In genomic region chr15:77795446-77795845, GRCh38 we compare ENCODE assay signal across 20 cellular contexts.
A peak's percentile ranks its signal among the peaks of the same experiment; 100 is the strongest.
DNase-seq lines count a peak whose midpoint lies in the region; ATAC-seq, FAIRE-seq and TF ChIP-seq lines count a peak whose summit lies in the region.
"Had no signal": no experiment of that assay in that cellular context is flagged by ENCODE, and none has a peak within 500 bp of the region (broad histone marks: within the 10 kb centered on the region; RNA-seq: fewer than 3 reads in every experiment).

No MANE protein-coding gene starts in this region.

- H3K27ac Mint-ChIP-seq in activated T-cell treated with anti-CD3 and anti-CD28 coated beads, Interleukin-2, amount 50 U/mL, for 24 hours, result no peak overlapping the region
- H3K27ac Mint-ChIP-seq: CD8-positive, alpha-beta memory T cell; HFFc6 had no signal

- H3K4me1 ChIP-seq in SK-N-SH (ENCODE audit: control insufficient read depth in 1 of 2, insufficient read depth in 2 of 2, low read depth in 1 of 2, low read length in 1 of 2) (peaks cover 0 to 3% of the 10 kb centered on the region in 2 experiments; a peak in 1 of 4 replicates), HEK293 (ENCODE audit: control insufficient read depth, insufficient read depth, low read length) (no peaks in the 10 kb centered on the region)
- H3K4me1 ChIP-seq: Caco-2 had no signal

- TF ChIP-seq EP300 in SK-N-SH (IDR thresholded peaks at IDR 0.05; ENCODE audit: borderline replicate concordance in 1 of 2, low read depth in 1 of 2, low read length in 1 of 2), result no peak

- H3K9me3 ChIP-seq in SK-N-SH (no peaks in the 10 kb centered on the region), HEK293 (ENCODE audit: control insufficient read depth, insufficient read depth, low read depth, low read length) (no peaks in the 10 kb centered on the region)
- H3K9me3 ChIP-seq: BLaER1, Caco-2 had no signal

- no peaks in the 10 kb centered on the region for H3F3A ChIP-seq in SK-N-SH (replicated peaks; ENCODE audit: insufficient read depth)

- no peaks in the 10 kb centered on the region for H3K79me2 ChIP-seq in SK-N-SH (ENCODE audit: insufficient read depth)

- CTCF ChIA-PET in SK-N-SH (lab: Yijun Ruan, JAX), result no interaction called here
- CTCF ChIA-PET in HEK293 (lab: Yijun Ruan, JAX), result no interaction called here

- H3K9ac ChIP-seq in SK-N-SH, result no peak overlapping the region
- H3K9ac ChIP-seq: BLaER1, GM23248, KMS-11 had no signal

- H3K4me2 ChIP-seq in SK-N-SH, result no peak overlapping the region
- H3K4me2 ChIP-seq: BLaER1, KMS-11 had no signal

- no peak for TF ChIP-seq RAD21 in SK-N-SH (IDR thresholded peaks at IDR 0.05; ENCODE audit: low read length)

- peaks cover 3% of the 10 kb centered on the region for H3K4me1 Mint-ChIP-seq in activated T-cell treated with anti-CD3 and anti-CD28 coated beads, Interleukin-2, amount 50 U/mL, for 24 hours (ENCODE audit: low read depth)

- H3K36me3 ChIP-seq in SK-N-SH (replicated peaks in 1 of 2; ENCODE audit: control insufficient read depth in 1 of 2, insufficient read depth in 2 of 2, low read length in 1 of 2) (no peaks in the 10 kb centered on the region), HEK293 (ENCODE audit: control insufficient read depth in 2 of 2, insufficient read depth in 1 of 2, low read length in 2 of 2) (no peaks in the 10 kb centered on the region), bronchial epithelial cell (ENCODE audit: control insufficient read depth, insufficient read depth, low read length) (no peaks in the 10 kb centered on the region)
- H3K36me3 ChIP-seq: BLaER1 had no signal

- no peaks in the 10 kb centered on the region for H3K36me3 Mint-ChIP-seq in activated T-cell treated with anti-CD3 and anti-CD28 coated beads, Interleukin-2, amount 50 U/mL, for 24 hours (ENCODE audit: low read depth)
- H3K36me3 Mint-ChIP-seq: CD8-positive, alpha-beta memory T cell had no signal

- peak; percentile 55 for FAIRE-seq in bronchial epithelial cell (lab: Jason Lieb, UNC)
- FAIRE-seq: GM18507 had no signal

- H3K27me3 Mint-ChIP-seq in activated T-cell treated with anti-CD3 and anti-CD28 coated beads, Interleukin-2, amount 50 U/mL, for 24 hours, result no peaks in the 10 kb centered on the region

- POLR2A ChIA-PET in SK-N-SH (lab: Yijun Ruan, JAX) (no interaction called here), HEK293 (lab: Yijun Ruan, JAX) (no interaction called here)

- peaks cover 9% of the 10 kb centered on the region; the same call in 1 of the 2 replicates for H3K27me3 ChIP-seq in SK-N-SH (ENCODE audit: insufficient read depth)
- H3K27me3 ChIP-seq in bronchial epithelial cell (ENCODE audit: control insufficient read depth, insufficient read depth, low read length), result no peaks in the 10 kb centered on the region
- H3K27me3 ChIP-seq: BLaER1 had no signal

- no peak overlapping the region for H3K4me3 Mint-ChIP-seq in activated T-cell treated with anti-CD3 and anti-CD28 coated beads, Interleukin-2, amount 50 U/mL, for 24 hours
- H3K4me3 Mint-ChIP-seq: H9, HFFc6 had no signal

- no peaks in the 10 kb centered on the region for H3K9me2 ChIP-seq in SK-N-SH

- DNase-seq in SK-N-SH, result no peak
- DNase-seq in bronchial epithelial cell (ENCODE audit: low read depth), result no peak
- no peak for DNase-seq in activated T-cell treated with anti-CD3 and anti-CD28 coated beads, Interleukin-2, amount 50 U/mL, for 24 hours
- no peak for DNase-seq in activated naive CD4-positive, alpha-beta T cell (lab: John Stamatoyannopoulos, UW)
- DNase-seq: AML-193; Caco-2; CD8-positive, alpha-beta memory T cell; GF-D8; GM23248; H9; HFFc6; IMR-90 had no signal

- no peaks in the 10 kb centered on the region for H4K20me1 ChIP-seq in SK-N-SH (ENCODE audit: insufficient read depth)
- H4K20me1 ChIP-seq: BLaER1 had no signal

- 93% methylated on average over 7 of the region's 10 CpGs for WGBS in SK-N-SH (ENCODE audit: low lambda C conversion rate)

- ATAC-seq in SK-N-SH treated with all-trans-retinoic acid at 6 μM for 48 hours (no peak), HG03439 (IDR thresholded peaks at IDR 0.05; ENCODE audit: unreplicated experiment) (no peak)

- no peak for TF ChIP-seq CTCF in SK-N-SH (IDR thresholded peaks at IDR 0.05)
- TF ChIP-seq CTCF in HEK293 (tag by site-specific recombination; IDR thresholded peaks at IDR 0.05), result no peak
- no peak for TF ChIP-seq CTCF in bronchial epithelial cell (IDR thresholded peaks at IDR 0.05; ENCODE audit: insufficient read depth, low read length, severe bottlenecking)

- H3K9me3 Mint-ChIP-seq in activated T-cell treated with anti-CD3 and anti-CD28 coated beads, Interleukin-2, amount 50 U/mL, for 24 hours, result no peaks in the 10 kb centered on the region
- H3K9me3 Mint-ChIP-seq: CD8-positive, alpha-beta memory T cell; H9; HFFc6 had no signal

- no peak overlapping the region for H3K4me3 ChIP-seq in SK-N-SH (ENCODE audit: low read depth in 2 of 2, low read length in 1 of 2)
- no peak overlapping the region for H3K4me3 ChIP-seq in HEK293 (ENCODE audit: low read depth, low read length)
- no peak overlapping the region for H3K4me3 ChIP-seq in bronchial epithelial cell (ENCODE audit: low read depth, low read length)
- H3K4me3 ChIP-seq: BLaER1, GM23248 had no signal

- H2AFZ ChIP-seq in SK-N-SH (ENCODE audit: low read depth), result no peak overlapping the region
- H2AFZ ChIP-seq: GM23248 had no signal

- H3K27ac ChIP-seq in SK-N-SH (ENCODE audit: low read depth in 2 of 2, low read length in 1 of 2) (no peak overlapping the region), HEK293 (ENCODE audit: extremely low read depth, low read depth, low read length) (no peak overlapping the region)
- H3K27ac ChIP-seq: 22Rv1, BLaER1, GM23248, HL-60, KMS-11 had no signal

TF ChIP-seq in SK-N-SH treated with all-trans-retinoic acid at 6 μM for 48 hours, 23 proteins besides CTCF, POLR2A, EP300 and RAD21 (continues in another document):
- TF ChIP-seq GLIS3 (CRISPR knock-in tag; IDR thresholded peaks at IDR 0.05) (no peak), ZNF565 (CRISPR knock-in tag; conservative IDR thresholded peaks at IDR 0.05; ENCODE audit: low read depth) (no peak), TSHZ2 (CRISPR knock-in tag; IDR thresholded peaks at IDR 0.05) (no peak), SNAI2 (CRISPR knock-in tag; IDR thresholded peaks at IDR 0.05) (no peak), ESRRG (CRISPR knock-in tag; IDR thresholded peaks at IDR 0.05) (no peak), ZC3H10 (CRISPR knock-in tag; IDR thresholded peaks at IDR 0.05) (no peak), CSDC2 (CRISPR knock-in tag; IDR thresholded peaks at IDR 0.05) (no peak)

TF ChIP-seq in HEK293, 187 proteins besides CTCF, POLR2A, EP300 and RAD21:
- TF ChIP-seq ZNF398 (tag by site-specific recombination; IDR thresholded peaks at IDR 0.05) (no peak), REST (tag by site-specific recombination; IDR thresholded peaks at IDR 0.05) (peak; percentile 88), KLF17 (tag by site-specific recombination; IDR thresholded peaks at IDR 0.05) (no peak), ZNF521 (tag by site-specific recombination; IDR thresholded peaks at IDR 0.05) (no peak), HOXC10 (CRISPR knock-in tag; IDR thresholded peaks at IDR 0.05) (no peak)

Comparison
In these comparisons a context has a peak if more than half of its experiments do, and no peak if none do; other contexts are left out.
1. Of the 4 proteins assayed by ChIP-seq in both HEK293 and SK-N-SH: peak only in HEK293: none; only in SK-N-SH: none; in both: REST; in neither: 3.